Comparison of ENCODE assay signal across 21 cellular contexts in genomic region chr3:42166214-42166613, GRCh38.
"Had no signal": no experiment of that assay in that cellular context is flagged by ENCODE, and none has a peak within 500 bp of the region (broad histone marks: within the 10 kb centered on the region; RNA-seq: fewer than 3 reads in every experiment).

No MANE protein-coding gene starts in this region.

- H3K27me3 Mint-ChIP-seq: activated B cell treated with CpG ODN at 0.5 μM for 24 hours; activated CD8-positive, alpha-beta T cell treated with anti-CD3 and anti-CD28 coated beads for 36 hours; dendritic cell treated with granulocyte-macrophage colony-stimulating factor and Interleukin-4, amounts not matched to agents 40 ng/mL and 50 ng/mL, for 4 days; progenitor cell of endocrine pancreas; stimulated activated naive B cell treated with anti-CD40 and anti-IgM and Interleukin-4, amounts not matched to agents 10 μg/mL and 1 μg/mL and 100 μg/mL, for 72 hours had no signal

- H3K27me3 ChIP-seq: brain microvascular endothelial cell, hepatocyte, SJSA1, upper lobe of right lung had no signal

- H3K4me3 Mint-ChIP-seq: activated B cell treated with CpG ODN at 0.5 μM for 24 hours; activated CD8-positive, alpha-beta T cell treated with anti-CD3 and anti-CD28 coated beads for 36 hours; dendritic cell treated with granulocyte-macrophage colony-stimulating factor and Interleukin-4, amounts not matched to agents 40 ng/mL and 50 ng/mL, for 4 days; endodermal cell; nephron; stimulated activated naive B cell treated with anti-CD40 and anti-IgM and Interleukin-4, amounts not matched to agents 10 μg/mL and 1 μg/mL and 100 μg/mL, for 72 hours; T-helper 2 cell treated with Interferon-gamma antibody and Interleukin-4, amounts not matched to agents 5 μg/mL and 100 μg/mL, for 36 hours had no signal

- H3K27ac Mint-ChIP-seq: activated CD8-positive, alpha-beta T cell treated with anti-CD3 and anti-CD28 coated beads for 36 hours; dendritic cell treated with granulocyte-macrophage colony-stimulating factor and Interleukin-4, amounts not matched to agents 40 ng/mL and 50 ng/mL, for 4 days; endodermal cell; nephron; stimulated activated naive B cell treated with anti-CD40 and anti-IgM and Interleukin-4, amounts not matched to agents 10 μg/mL and 1 μg/mL and 100 μg/mL, for 72 hours; T-helper 2 cell treated with Interferon-gamma antibody and Interleukin-4, amounts not matched to agents 5 μg/mL and 100 μg/mL, for 36 hours had no signal

- H3K9me3 ChIP-seq: SJSA1, upper lobe of right lung had no signal

- H3K9me3 Mint-ChIP-seq: activated B cell treated with CpG ODN at 0.5 μM for 24 hours; activated CD8-positive, alpha-beta T cell treated with anti-CD3 and anti-CD28 coated beads for 36 hours; activated naive CD4-positive, alpha-beta T cell treated with anti-CD3 and anti-CD28 coated beads, Interleukin-2, amount 50 U/mL, for 72 hours; dendritic cell treated with granulocyte-macrophage colony-stimulating factor and Interleukin-4, amounts not matched to agents 40 ng/mL and 50 ng/mL, for 4 days; endodermal cell; nephron; stimulated activated naive B cell treated with anti-CD40 and anti-IgM and Interleukin-4, amounts not matched to agents 10 μg/mL and 1 μg/mL and 100 μg/mL, for 72 hours; T-helper 2 cell treated with Interferon-gamma antibody and Interleukin-4, amounts not matched to agents 5 μg/mL and 100 μg/mL, for 36 hours had no signal

- H3K36me3 ChIP-seq: brain microvascular endothelial cell, SJSA1, upper lobe of right lung had no signal

- DNase-seq: activated B cell treated with CpG ODN at 0.5 μM for 24 hours; activated CD4-positive, alpha-beta T cell treated with anti-CD3 and anti-CD28 coated beads for 48 hours; activated CD8-positive, alpha-beta memory T cell treated with anti-CD3 and anti-CD28 coated beads, Interleukin-2, amount 50 U/mL, for 4 hours; activated CD8-positive, alpha-beta T cell treated with anti-CD3 and anti-CD28 coated beads for 36 hours; activated gamma-delta T cell; activated T-cell treated with anti-CD3 and anti-CD28 coated beads, Interleukin-2, amount 50 U/mL, for 48 hours; brain microvascular endothelial cell; cerebellar nuclear complex; endodermal cell; kidney; mesendoderm; stimulated activated CD4-positive, alpha-beta T cell treated with anti-CD3 and anti-CD28 coated beads, Interleukin-2, amount 100 ng/mL, for 48 hours; stimulated activated naive B cell treated with anti-CD40 and anti-IgM and Interleukin-4, amounts not matched to agents 10 μg/mL and 1 μg/mL and 100 μg/mL, for 72 hours; upper lobe of right lung had no signal

- H2AFZ ChIP-seq: hepatocyte had no signal

- H3K36me3 Mint-ChIP-seq: activated naive CD4-positive, alpha-beta T cell treated with anti-CD3 and anti-CD28 coated beads, Interleukin-2, amount 50 U/mL, for 72 hours had no signal

- H3K27ac ChIP-seq: brain microvascular endothelial cell, hepatocyte, SJSA1, upper lobe of right lung had no signal

- ATAC-seq: activated CD8-positive, alpha-beta T cell treated with anti-CD3 and anti-CD28 coated beads for 36 hours; activated naive CD4-positive, alpha-beta T cell treated with anti-CD3 and anti-CD28 coated beads, Interleukin-2, amount 50 U/mL, for 72 hours; stimulated activated naive B cell treated with anti-CD40 and anti-IgM and Interleukin-4, amounts not matched to agents 10 μg/mL and 1 μg/mL and 100 μg/mL, for 72 hours; upper lobe of right lung had no signal

- H3K4me2 ChIP-seq: hepatocyte had no signal

- H3K4me3 ChIP-seq: hepatocyte, SJSA1, upper lobe of right lung had no signal
